25 cellular contexts compared by ENCODE assay signal in genomic region chr12:72368719-72369505, GRCh38.
DNase-seq lines count a peak whose midpoint lies in the region; ATAC-seq lines count a peak whose summit lies in the region.
"Had no signal": no experiment of that assay in that cellular context is flagged by ENCODE, and none has a peak within 500 bp of the region (broad histone marks: within the 10 kb centered on the region; RNA-seq: fewer than 3 reads in every experiment).

No MANE protein-coding gene starts in this region.

- ATAC-seq in left lobe of liver (peak; percentile 92), HG02610 (IDR thresholded peaks at IDR 0.05; ENCODE audit: unreplicated experiment) (no peak)
- ATAC-seq: activated CD4-positive, CD25-positive, alpha-beta regulatory T cell treated with anti-CD3 and anti-CD28 coated beads, Interleukin-2, amount 50 U/mL, for 24 hours; activated naive CD8-positive, alpha-beta T cell treated with anti-CD3 and anti-CD28 coated beads, Interleukin-2, amount 50 U/mL, for 24 hours; activated T-cell treated with anti-CD3 and anti-CD28 coated beads, Interleukin-2, amount 50 U/mL, for 72 hours; CD8-positive, alpha-beta T cell; natural killer cell; PC-3 had no signal

- DNase-seq in DMS53 treated with DMSO at 0.1 percent for 48 hours (lab: John Stamatoyannopoulos, UW; ENCODE audit: unreplicated experiment) (peak; percentile 78), SHP77 (lab: John Stamatoyannopoulos, UW) (peak; percentile 49 to 57), left lobe of liver (ENCODE audit: low spot score) (no peak), skeletal muscle cell (ENCODE audit: low read depth) (peak; percentile 6), GM19240 (ENCODE audit: insufficient read length, low spot score) (no peak), NCI-H2227 (lab: John Stamatoyannopoulos, UW; ENCODE audit: unreplicated experiment) (no peak)
- DNase-seq: activated CD4-positive, alpha-beta memory T cell treated with anti-CD3 and anti-CD28 coated beads for 36 hours; activated naive CD8-positive, alpha-beta T cell treated with anti-CD3 and anti-CD28 coated beads, Interleukin-2, amount 50 U/mL, for 24 hours; activated T-cell treated with anti-CD3 and anti-CD28 coated beads, Interleukin-2, amount 50 U/mL, for 72 hours; CD8-positive, alpha-beta T cell; central memory CD4-positive, alpha-beta T cell; DMS 273 treated with DMSO at 0.1 percent for 48 hours; H9; head of caudate nucleus; natural killer cell; NCI-H1048; NCI-H446 treated with DMSO at 0.1 percent for 48 hours; NK-92 treated with Interleukin-12 subunit alpha and Interleukin-12 subunit beta, amount 100 ng/mL, for 24 hours; occipital lobe; PC-3; stimulated activated naive CD4-positive, alpha-beta T cell had no signal

- H3K4me3 ChIP-seq in skeletal muscle cell (ENCODE audit: low read depth, low read length): no peak overlapping the region
- H3K4me3 ChIP-seq: lung, skin epidermis had no signal

Comparison
In these comparisons a context has a peak if more than half of its experiments do, and no peak if none do; other contexts are left out.
1. DNase-seq: peak in DMS53 treated with DMSO at 0.1 percent for 48 hours (single experiment), SHP77 (2 of 2) and skeletal muscle cell (single experiment); none in left lobe of liver (single experiment), GM19240 (single experiment) and NCI-H2227 (single experiment).